In the genomic region with DNA sequence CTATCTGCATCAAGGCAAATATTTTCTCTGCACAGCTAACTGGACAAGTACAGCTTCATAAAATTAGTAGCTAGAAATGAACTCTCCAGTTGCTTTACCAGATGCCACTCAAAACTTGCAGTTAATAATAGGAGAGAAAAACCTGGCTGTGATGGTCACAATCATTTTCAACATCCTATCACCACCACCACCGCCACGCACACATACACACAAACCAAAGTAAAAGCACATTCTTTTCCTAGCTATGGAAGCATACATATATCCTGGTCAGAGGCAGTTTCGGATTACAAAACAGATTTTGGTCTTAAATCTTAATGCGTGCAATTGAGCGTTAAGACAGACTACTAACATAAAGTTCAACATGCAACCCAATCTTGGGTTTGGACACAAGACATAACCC, we compare ENCODE assay signal across 8 cellular contexts. TPM values are rescaled to one million over a fixed set of nuclear protein-coding genes. Genes with fewer than 3 reads are reported as not detected.
A peak's percentile ranks its signal among the peaks of the same experiment; 100 is the strongest.
DNase-seq lines count a peak whose midpoint lies in the region; ATAC-seq and TF ChIP-seq lines count a peak whose summit lies in the region.

No MANE protein-coding gene starts in this region.

- intact Hi-C loops in Right ventricle myocardium inferior (cut with DNase I): no loop called here
- intact Hi-C loops in lower lobe of right lung (cut with DNase I): no loop called here

- DNase-seq in cardiac muscle cell (ENCODE audit: low read depth in 1 of 2, low spot score in 1 of 2): peak in 1 of 2 donors; percentile 25
- DNase-seq in Right ventricle myocardium inferior (ENCODE audit: missing footprints): no peak
- DNase-seq in astrocyte of the hippocampus (ENCODE audit: low read depth, low spot score): peak; percentile 30
- DNase-seq in lower lobe of right lung: no peak
- DNase-seq in stimulated activated CD4-positive, alpha-beta T cell treated with anti-CD3 and anti-CD28 coated beads, Interleukin-2, amount 100 ng/mL, for 48 hours: no peak
- DNase-seq in COLO829 (ENCODE audit: low spot score): no peak

- TF ChIP-seq CTCF in cardiac muscle cell (IDR thresholded peaks at IDR 0.05; ENCODE audit: low read depth, low read length) (no peak), lower lobe of right lung (IDR thresholded peaks at IDR 0.05) (no peak)

- peak overlapping the region; percentile 94 for H3K27ac ChIP-seq in cardiac muscle cell
- peak overlapping the region; percentile 87 for H3K27ac ChIP-seq in lower lobe of right lung
- no peak overlapping the region for H3K27ac ChIP-seq in urinary bladder (ENCODE audit: low read depth)

- 9% methylated on average over 5 of the region's 5 CpGs for WGBS in urinary bladder

- H3K4me3 ChIP-seq in cardiac muscle cell (peak overlapping the region; percentile 80), lower lobe of right lung (peak overlapping the region; percentile 94), urinary bladder (ENCODE audit: low read depth, low read length) (peak overlapping the region; percentile 84)

- H3K36me3 ChIP-seq in cardiac muscle cell: no peaks in the 10 kb centered on the region
- no peaks in the 10 kb centered on the region for H3K36me3 ChIP-seq in lower lobe of right lung
- H3K36me3 ChIP-seq in urinary bladder (ENCODE audit: insufficient read depth): no peaks in the 10 kb centered on the region

- H3K27me3 ChIP-seq in cardiac muscle cell: no peaks in the 10 kb centered on the region
- no peaks in the 10 kb centered on the region for H3K27me3 ChIP-seq in lower lobe of right lung (ENCODE audit: low read depth)

- peaks cover 22% of the 10 kb centered on the region for H3K4me1 ChIP-seq in cardiac muscle cell (ENCODE audit: low read depth)
- peaks cover 31% of the 10 kb centered on the region for H3K4me1 ChIP-seq in lower lobe of right lung
- no peaks in the 10 kb centered on the region for H3K4me1 ChIP-seq in urinary bladder (ENCODE audit: insufficient read depth)

- H3K9me3 ChIP-seq in cardiac muscle cell (ENCODE audit: low read depth): no peaks in the 10 kb centered on the region
- no peaks in the 10 kb centered on the region for H3K9me3 ChIP-seq in lower lobe of right lung

- no peak for ATAC-seq in Right ventricle myocardium inferior
- ATAC-seq in lower lobe of right lung: no peak
- ATAC-seq in GM21717 (IDR thresholded peaks at IDR 0.05; ENCODE audit: unreplicated experiment): no peak

RNA-seq across cellular contexts. Expression of gene CACUL1, which starts 1.4 kb away (rescaled TPM):
- total RNA-seq in cardiac muscle cell (26.0 and 40.5 TPM in 2 replicates), Right ventricle myocardium inferior (23.6 TPM), lower lobe of right lung (45.9 TPM), urinary bladder (60.3 TPM)
- polyA plus RNA-seq in cardiac muscle cell (35.6 and 43.0 TPM in 2 replicates), urinary bladder (11.0 TPM)
